In the genomic region with DNA sequence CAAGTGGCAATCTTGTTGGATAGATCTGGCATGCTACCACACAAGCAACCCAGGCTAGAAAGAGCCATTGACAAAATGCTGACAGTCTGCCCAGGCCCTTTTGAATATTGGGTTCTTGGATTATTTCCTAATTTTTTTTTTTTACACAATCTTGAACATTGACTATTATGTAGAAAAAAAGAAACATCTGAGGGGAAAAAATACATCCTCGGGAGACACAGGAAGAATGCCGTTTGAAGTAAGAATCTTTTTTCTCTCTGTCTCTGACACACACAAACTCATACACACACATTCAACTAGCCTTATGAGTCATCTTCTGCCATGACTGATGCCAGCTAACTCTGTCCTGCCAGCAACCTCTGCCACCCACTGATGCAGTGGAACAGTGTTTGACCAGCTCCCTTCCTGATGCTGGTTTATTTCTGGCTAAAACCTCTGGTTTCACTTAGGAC, we compare ENCODE assay signal across 8 cellular contexts. TPM values are rescaled to one million over a fixed set of nuclear protein-coding genes. Genes with fewer than 3 reads are reported as not detected.
DNase-seq lines count a peak whose midpoint lies in the region; ATAC-seq and TF ChIP-seq lines count a peak whose summit lies in the region.

No MANE protein-coding gene starts in this region.

- CTCF ChIA-PET in CD4-positive, alpha-beta T cell (lab: Charles Lee) = no interaction called here

- H3K9me3 Mint-ChIP-seq in nephron progenitor cell = no peaks in the 10 kb centered on the region
- H3K9me3 Mint-ChIP-seq in CD4-positive, alpha-beta T cell = no peaks in the 10 kb centered on the region

- H3K27ac Mint-ChIP-seq in nephron progenitor cell = no peak overlapping the region
- no peak overlapping the region for H3K27ac Mint-ChIP-seq in CD4-positive, alpha-beta T cell

- peaks cover 3% of the 10 kb centered on the region for H3K27me3 Mint-ChIP-seq in nephron progenitor cell (ENCODE audit: low read depth, poor library complexity)
- peaks cover 6% of the 10 kb centered on the region for H3K27me3 Mint-ChIP-seq in CD4-positive, alpha-beta T cell

- no peaks in the 10 kb centered on the region for H3K9me3 ChIP-seq in RWPE2 (ENCODE audit: severe bottlenecking)
- no peaks in the 10 kb centered on the region for H3K9me3 ChIP-seq in CD4-positive, alpha-beta T cell (ENCODE audit: control insufficient read depth, low read length)

- no peak overlapping the region for H3K4me3 Mint-ChIP-seq in nephron progenitor cell
- H3K4me3 Mint-ChIP-seq in CD4-positive, alpha-beta T cell = no peak overlapping the region

- intact Hi-C loops in CD4-positive, alpha-beta T cell (cut with DNase I, micrococcal nuclease) = no loop called here

- POLR2A ChIA-PET in CD4-positive, alpha-beta T cell (lab: Charles Lee) = no interaction called here

- peak; percentile 84 for ATAC-seq in RWPE2 (ENCODE audit: low read depth)
- ATAC-seq in CD4-positive, alpha-beta T cell (ENCODE audit: poor library complexity) = no peak
- no peak for ATAC-seq in HG02970 (IDR thresholded peaks at IDR 0.05; ENCODE audit: low FRiP score, unreplicated experiment)

- H3K4me3 ChIP-seq in RWPE2 (ENCODE audit: severe bottlenecking) (no peak overlapping the region), fibroblast of pulmonary artery (replicated peaks; ENCODE audit: low read depth, low read length) (no peak overlapping the region)

- DNase-seq in DMS53 treated with DMSO at 0.1 percent for 48 hours (lab: John Stamatoyannopoulos, UW; ENCODE audit: unreplicated experiment) = peak; percentile 66
- no peak for DNase-seq in RWPE2 (ENCODE audit: low spot score)
- peak; percentile 59 for DNase-seq in fibroblast of pulmonary artery (ENCODE audit: low read depth)
- peak; percentile 87 for DNase-seq in pons (ENCODE audit: low spot score)
- DNase-seq in nephron progenitor cell = no peak
- no peak for DNase-seq in CD4-positive, alpha-beta T cell
- no peak for DNase-seq in NCI-H748 treated with DMSO at 0.1 percent for 48 hours (lab: John Stamatoyannopoulos, UW)

- H3K27ac ChIP-seq in RWPE2 (ENCODE audit: poor library complexity, severe bottlenecking) = no peak overlapping the region
- no peak overlapping the region for H3K27ac ChIP-seq in CD4-positive, alpha-beta T cell (ENCODE audit: low read depth, low read length)

- no peaks in the 10 kb centered on the region for H3K4me1 ChIP-seq in RWPE2 (ENCODE audit: insufficient read depth, poor library complexity, severe bottlenecking)

- no peaks in the 10 kb centered on the region for H3K36me3 Mint-ChIP-seq in nephron progenitor cell (ENCODE audit: low read depth)
- H3K36me3 Mint-ChIP-seq in CD4-positive, alpha-beta T cell (ENCODE audit: low read depth) = no peaks in the 10 kb centered on the region

- no peak for TF ChIP-seq CTCF in RWPE2 (IDR thresholded peaks at IDR 0.05; ENCODE audit: poor library complexity, severe bottlenecking)
- no peak for TF ChIP-seq CTCF in fibroblast of pulmonary artery (IDR thresholded peaks at IDR 0.05; ENCODE audit: low read length, missing control alignments)
- TF ChIP-seq CTCF in nephron progenitor cell (IDR thresholded peaks at IDR 0.05) = no peak
- no peak for TF ChIP-seq CTCF in CD4-positive, alpha-beta T cell (IDR thresholded peaks at IDR 0.05)

- peaks cover 32% of the 10 kb centered on the region for H3K4me1 Mint-ChIP-seq in nephron progenitor cell
- no peaks in the 10 kb centered on the region for H3K4me1 Mint-ChIP-seq in CD4-positive, alpha-beta T cell (ENCODE audit: low read depth)

- no peaks in the 10 kb centered on the region for H3K36me3 ChIP-seq in RWPE2 (ENCODE audit: low read depth)

- H3K27me3 ChIP-seq in RWPE2 (ENCODE audit: insufficient read depth, poor library complexity, severe bottlenecking) = no peaks in the 10 kb centered on the region
- H3K27me3 ChIP-seq in CD4-positive, alpha-beta T cell (ENCODE audit: control insufficient read depth, insufficient read depth, low read length) = no peaks in the 10 kb centered on the region

RNA-seq across cellular contexts. Expression of a gene that starts 47.2 kb away (rescaled TPM):
- 1 to 10 TPM; 1.4 to 1.8 TPM for total RNA-seq in CD4-positive, alpha-beta T cell

Comparison
In these comparisons a context has a peak if more than half of its experiments do, and no peak if none do; other contexts are left out.
1. DNase-seq: peak in DMS53 treated with DMSO at 0.1 percent for 48 hours (single experiment), fibroblast of pulmonary artery (single experiment) and pons (single experiment); none in RWPE2 (single experiment), nephron progenitor cell (single experiment), CD4-positive, alpha-beta T cell (0 of 10) and NCI-H748 treated with DMSO at 0.1 percent for 48 hours (single experiment).